18 cellular contexts compared by ENCODE assay signal in genomic region chr1:108670131-108670773, GRCh38. TPM values are rescaled to one million over a fixed set of nuclear protein-coding genes. Genes with fewer than 3 reads are reported as not detected.
"Had no signal": no experiment of that assay in that cellular context is flagged by ENCODE, and none has a peak within 500 bp of the region (broad histone marks: within the 10 kb centered on the region; RNA-seq: fewer than 3 reads in every experiment).

No MANE protein-coding gene starts in this region.

- H3K4me1 ChIP-seq: ascending aorta, colonic mucosa, heart left ventricle, tibial nerve had no signal

- DNase-seq: activated CD4-positive, alpha-beta T cell treated with anti-CD3 and anti-CD28 coated beads for 48 hours; activated CD8-positive, alpha-beta memory T cell treated with anti-CD3 and anti-CD28 coated beads, Interleukin-2, amount 10 ng/mL, durations not matched to agents 7 days and 5 days; activated naive CD8-positive, alpha-beta T cell treated with anti-CD3 and anti-CD28 coated beads, Interleukin-2, amount 10 ng/mL, durations not matched to agents 7 days and 5 days; colonic mucosa; effector CD4-positive, alpha-beta T cell; heart left ventricle; naive thymus-derived CD8-positive, alpha-beta T cell; right cardiac atrium; small intestine; T1000 had no signal

- H3K4me3 ChIP-seq: ascending aorta, cardiac muscle cell, colonic mucosa, heart left ventricle, mucosa of descending colon, tibial nerve had no signal

- ATAC-seq: mucosa of descending colon; naive thymus-derived CD8-positive, alpha-beta T cell; right cardiac atrium had no signal

- H3K9me3 ChIP-seq: ascending aorta, colonic mucosa, heart left ventricle, mucosa of descending colon, neutrophil, tibial nerve had no signal

- H3K27me3 ChIP-seq: ascending aorta, cardiac muscle cell, colonic mucosa, neutrophil had no signal

- H3K9me3 Mint-ChIP-seq: naive thymus-derived CD8-positive, alpha-beta T cell had no signal

- H3K36me3 ChIP-seq: ascending aorta, cardiac muscle cell, colonic mucosa, heart left ventricle, neutrophil, tibial nerve had no signal

- H3K27ac Mint-ChIP-seq: activated CD8-positive, alpha-beta memory T cell treated with anti-CD3 and anti-CD28 coated beads, Interleukin-2, amount 10 ng/mL, durations not matched to agents 7 days and 5 days; activated naive CD8-positive, alpha-beta T cell treated with anti-CD3 and anti-CD28 coated beads, Interleukin-2, amount 10 ng/mL, durations not matched to agents 7 days and 5 days; naive thymus-derived CD8-positive, alpha-beta T cell had no signal

- H3K4me3 Mint-ChIP-seq: activated CD8-positive, alpha-beta memory T cell treated with anti-CD3 and anti-CD28 coated beads, Interleukin-2, amount 10 ng/mL, durations not matched to agents 7 days and 5 days; activated naive CD8-positive, alpha-beta T cell treated with anti-CD3 and anti-CD28 coated beads, Interleukin-2, amount 10 ng/mL, durations not matched to agents 7 days and 5 days; naive thymus-derived CD8-positive, alpha-beta T cell had no signal

RNA-seq across cellular contexts. Expression of gene HENMT1, which starts 9.4 kb away (rescaled TPM):
- total RNA-seq: ascending aorta had no signal

RNA-seq across cellular contexts. Expression of gene FNDC7, which starts 42.5 kb away (rescaled TPM):
- total RNA-seq: activated CD8-positive, alpha-beta memory T cell treated with anti-CD3 and anti-CD28 coated beads, Interleukin-2, amount 10 ng/mL, durations not matched to agents 7 days and 5 days; activated naive CD8-positive, alpha-beta T cell treated with anti-CD3 and anti-CD28 coated beads, Interleukin-2, amount 10 ng/mL, durations not matched to agents 7 days and 5 days; ascending aorta; cardiac muscle cell; colonic mucosa; endothelial cell of umbilical vein; mucosa of descending colon; posterior vena cava; subcutaneous adipose tissue; tibial nerve had no signal
